Comparison of ENCODE assay signal across 19 cellular contexts in the genomic region with DNA sequence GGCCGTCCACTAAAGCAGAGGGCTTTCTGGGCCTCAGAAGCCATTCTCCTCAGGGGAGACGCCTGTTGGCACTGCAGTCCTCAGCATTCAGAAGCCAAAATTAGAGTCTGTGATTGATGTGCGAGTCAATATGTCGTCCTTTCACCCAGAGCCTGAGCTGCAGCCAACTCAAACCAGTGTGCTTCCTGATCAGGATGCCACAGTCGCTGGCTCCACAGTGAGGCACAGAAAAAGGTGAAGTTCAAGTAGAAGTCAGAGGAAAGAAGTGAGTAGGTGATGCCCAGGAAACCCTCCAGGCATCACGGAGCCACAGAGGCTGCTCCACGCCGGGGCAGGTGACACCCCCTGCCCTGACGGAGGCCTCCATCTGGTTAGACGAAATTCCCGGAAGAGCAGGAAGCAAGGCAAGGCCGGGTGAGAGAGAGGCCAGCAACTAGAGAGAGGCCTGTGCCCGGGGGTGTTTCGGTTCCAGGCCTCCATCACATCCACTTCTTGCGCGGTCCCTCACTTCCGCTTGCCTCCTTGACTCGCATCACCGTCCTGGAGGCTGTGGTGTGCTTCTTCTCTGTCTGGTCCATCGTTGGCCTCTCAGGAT.
"Had no signal": no experiment of that assay in that cellular context is flagged by ENCODE, and none has a peak within 500 bp of the region (broad histone marks: within the 10 kb centered on the region; RNA-seq: fewer than 3 reads in every experiment).

No MANE protein-coding gene starts in this region.

- DNase-seq: activated CD4-positive, alpha-beta T cell treated with anti-CD3 and anti-CD28 coated beads, Interleukin-2, amount 50 U/mL, for 4 hours; activated CD4-positive, CD25-positive, alpha-beta regulatory T cell; activated naive CD4-positive, alpha-beta T cell treated with anti-CD3 and anti-CD28 coated beads for 36 hours; activated naive CD8-positive, alpha-beta T cell treated with anti-CD3 and anti-CD28 coated beads, Interleukin-2, amount 50 U/mL, for 24 hours; activated T-cell treated with anti-CD3 and anti-CD28 coated beads for 4 hours; islet precursor cell; naive B cell; stimulated activated CD4-positive, alpha-beta T cell treated with anti-CD3 and anti-CD28 coated beads, Interleukin-15, amount 100 ng/mL, for 24 hours; stimulated activated CD4-positive, alpha-beta T cell treated with anti-CD3 and anti-CD28 coated beads, Interleukin-4, amount 100 ng/mL, for 1 hour; stimulated activated naive CD8-positive, alpha-beta T cell treated with anti-CD3 and anti-CD28 coated beads, Interleukin-15, Interleukin-2, amounts not matched to agents 100 U/mL and 50 U/mL, for 24 hours; T-helper 2 cell; transverse colon had no signal

- H3K27me3 ChIP-seq: esophagus muscularis mucosa, hepatocyte, right atrium auricular region, transverse colon had no signal

- H3K36me3 ChIP-seq: esophagus muscularis mucosa, right atrium auricular region, transverse colon had no signal

- FAIRE-seq: astrocyte, bronchial epithelial cell, TTC549 had no signal

- H3K4me1 ChIP-seq: transverse colon had no signal

- H3K79me2 ChIP-seq: hepatocyte had no signal

- H3K9me3 ChIP-seq: esophagus muscularis mucosa, right atrium auricular region, transverse colon had no signal

- H3K4me2 ChIP-seq: hepatocyte had no signal

- H3K27ac ChIP-seq: esophagus muscularis mucosa, hepatocyte, right atrium auricular region, skin epidermis, transverse colon had no signal

- H2AFZ ChIP-seq: hepatocyte had no signal

- H3K4me3 ChIP-seq: esophagus muscularis mucosa, hepatocyte, right atrium auricular region, skin epidermis, transverse colon had no signal
